In the genomic region with DNA sequence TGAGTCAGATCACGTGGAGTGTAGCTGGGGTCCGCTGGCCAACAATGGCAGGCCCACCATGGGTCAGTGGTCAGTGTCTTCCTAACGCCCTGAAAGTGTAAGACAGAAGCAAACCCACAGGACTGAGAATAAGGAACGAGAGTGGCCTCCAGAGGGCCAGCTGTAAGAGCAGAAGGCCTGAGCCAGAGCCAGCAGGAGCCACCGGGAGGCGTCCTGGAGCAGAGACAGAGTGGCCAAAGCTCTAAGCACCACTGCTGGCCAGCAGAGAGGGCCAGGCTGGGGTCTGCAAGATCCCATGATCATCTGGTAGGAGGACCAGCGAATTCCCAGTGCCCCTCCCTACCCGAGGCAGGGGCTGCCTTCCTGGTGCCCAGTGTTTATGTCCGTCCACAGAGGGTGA, we compare ENCODE assay signal across 1 cellular context.
TF ChIP-seq lines count a peak whose summit lies in the region.

No MANE protein-coding gene starts in this region.

TF ChIP-seq in HepG2, 621 proteins besides CTCF, POLR2A, EP300 and RAD21 (continued from another document):
- TF ChIP-seq, protein P1, sequence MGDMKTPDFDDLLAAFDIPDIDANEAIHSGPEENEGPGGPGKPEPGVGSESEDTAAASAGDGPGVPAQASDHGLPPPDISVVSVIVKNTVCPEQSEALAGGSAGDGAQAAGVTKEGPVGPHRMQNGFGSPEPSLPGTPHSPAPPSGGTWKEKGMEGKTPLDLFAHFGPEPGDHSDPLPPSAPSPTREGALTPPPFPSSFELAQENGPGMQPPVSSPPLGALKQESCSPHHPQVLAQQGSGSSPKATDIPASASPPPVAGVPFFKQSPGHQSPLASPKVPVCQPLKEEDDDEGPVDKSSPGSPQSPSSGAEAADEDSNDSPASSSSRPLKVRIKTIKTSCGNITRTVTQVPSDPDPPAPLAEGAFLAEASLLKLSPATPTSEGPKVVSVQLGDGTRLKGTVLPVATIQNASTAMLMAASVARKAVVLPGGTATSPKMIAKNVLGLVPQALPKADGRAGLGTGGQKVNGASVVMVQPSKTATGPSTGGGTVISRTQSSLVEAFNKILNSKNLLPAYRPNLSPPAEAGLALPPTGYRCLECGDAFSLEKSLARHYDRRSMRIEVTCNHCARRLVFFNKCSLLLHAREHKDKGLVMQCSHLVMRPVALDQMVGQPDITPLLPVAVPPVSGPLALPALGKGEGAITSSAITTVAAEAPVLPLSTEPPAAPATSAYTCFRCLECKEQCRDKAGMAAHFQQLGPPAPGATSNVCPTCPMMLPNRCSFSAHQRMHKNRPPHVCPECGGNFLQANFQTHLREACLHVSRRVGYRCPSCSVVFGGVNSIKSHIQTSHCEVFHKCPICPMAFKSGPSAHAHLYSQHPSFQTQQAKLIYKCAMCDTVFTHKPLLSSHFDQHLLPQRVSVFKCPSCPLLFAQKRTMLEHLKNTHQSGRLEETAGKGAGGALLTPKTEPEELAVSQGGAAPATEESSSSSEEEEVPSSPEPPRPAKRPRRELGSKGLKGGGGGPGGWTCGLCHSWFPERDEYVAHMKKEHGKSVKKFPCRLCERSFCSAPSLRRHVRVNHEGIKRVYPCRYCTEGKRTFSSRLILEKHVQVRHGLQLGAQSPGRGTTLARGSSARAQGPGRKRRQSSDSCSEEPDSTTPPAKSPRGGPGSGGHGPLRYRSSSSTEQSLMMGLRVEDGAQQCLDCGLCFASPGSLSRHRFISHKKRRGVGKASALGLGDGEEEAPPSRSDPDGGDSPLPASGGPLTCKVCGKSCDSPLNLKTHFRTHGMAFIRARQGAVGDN (CRISPR knock-in tag; IDR thresholded peaks at IDR 0.05), result peak; percentile 61; the same call in 1 of the 2 replicates
- TF ChIP-seq EED (CRISPR knock-in tag; IDR thresholded peaks at IDR 0.05) (0 out of 2 replicates have a peak, but pooled peaks have one; percentile 36), THAP11 (CRISPR knock-in tag; IDR thresholded peaks at IDR 0.05) (peak; percentile 31; the same call in 1 of the 2 replicates)
- TF ChIP-seq, protein P2, sequence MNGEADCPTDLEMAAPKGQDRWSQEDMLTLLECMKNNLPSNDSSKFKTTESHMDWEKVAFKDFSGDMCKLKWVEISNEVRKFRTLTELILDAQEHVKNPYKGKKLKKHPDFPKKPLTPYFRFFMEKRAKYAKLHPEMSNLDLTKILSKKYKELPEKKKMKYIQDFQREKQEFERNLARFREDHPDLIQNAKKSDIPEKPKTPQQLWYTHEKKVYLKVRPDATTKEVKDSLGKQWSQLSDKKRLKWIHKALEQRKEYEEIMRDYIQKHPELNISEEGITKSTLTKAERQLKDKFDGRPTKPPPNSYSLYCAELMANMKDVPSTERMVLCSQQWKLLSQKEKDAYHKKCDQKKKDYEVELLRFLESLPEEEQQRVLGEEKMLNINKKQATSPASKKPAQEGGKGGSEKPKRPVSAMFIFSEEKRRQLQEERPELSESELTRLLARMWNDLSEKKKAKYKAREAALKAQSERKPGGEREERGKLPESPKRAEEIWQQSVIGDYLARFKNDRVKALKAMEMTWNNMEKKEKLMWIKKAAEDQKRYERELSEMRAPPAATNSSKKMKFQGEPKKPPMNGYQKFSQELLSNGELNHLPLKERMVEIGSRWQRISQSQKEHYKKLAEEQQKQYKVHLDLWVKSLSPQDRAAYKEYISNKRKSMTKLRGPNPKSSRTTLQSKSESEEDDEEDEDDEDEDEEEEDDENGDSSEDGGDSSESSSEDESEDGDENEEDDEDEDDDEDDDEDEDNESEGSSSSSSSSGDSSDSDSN (CRISPR knock-in tag; IDR thresholded peaks at IDR 0.05), result peak; percentile 18; the same call in 1 of the 2 replicates
- TF ChIP-seq, protein P3, sequence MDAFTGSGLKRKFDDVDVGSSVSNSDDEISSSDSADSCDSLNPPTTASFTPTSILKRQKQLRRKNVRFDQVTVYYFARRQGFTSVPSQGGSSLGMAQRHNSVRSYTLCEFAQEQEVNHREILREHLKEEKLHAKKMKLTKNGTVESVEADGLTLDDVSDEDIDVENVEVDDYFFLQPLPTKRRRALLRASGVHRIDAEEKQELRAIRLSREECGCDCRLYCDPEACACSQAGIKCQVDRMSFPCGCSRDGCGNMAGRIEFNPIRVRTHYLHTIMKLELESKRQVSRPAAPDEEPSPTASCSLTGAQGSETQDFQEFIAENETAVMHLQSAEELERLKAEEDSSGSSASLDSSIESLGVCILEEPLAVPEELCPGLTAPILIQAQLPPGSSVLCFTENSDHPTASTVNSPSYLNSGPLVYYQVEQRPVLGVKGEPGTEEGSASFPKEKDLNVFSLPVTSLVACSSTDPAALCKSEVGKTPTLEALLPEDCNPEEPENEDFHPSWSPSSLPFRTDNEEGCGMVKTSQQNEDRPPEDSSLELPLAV (CRISPR knock-in tag; conservative IDR thresholded peaks at IDR 0.05; ENCODE audit: low read depth), result no peak
TF ChIP-seq in HepG2: peak in this region for 18.
